In the genomic region with DNA sequence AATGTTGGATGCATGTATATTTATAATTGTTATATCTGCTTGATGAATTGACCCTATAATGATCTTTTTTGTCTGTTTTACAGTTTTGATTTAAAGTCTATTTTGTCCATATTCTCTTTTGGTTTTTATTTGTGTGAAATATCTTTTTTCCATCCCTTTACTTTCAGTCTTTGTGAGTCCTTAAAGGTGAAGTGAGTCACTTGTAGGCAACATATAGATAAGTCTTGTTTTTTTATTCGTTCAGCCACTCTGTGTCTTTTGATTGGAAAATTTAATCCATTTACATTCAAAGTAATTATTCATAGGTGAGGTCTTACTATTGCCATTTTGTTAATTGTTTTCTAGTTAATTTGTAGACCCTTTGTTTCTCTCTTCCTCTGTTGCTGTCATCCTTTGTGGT, we compare ENCODE assay signal across 20 cellular contexts.
DNase-seq lines count a peak whose midpoint lies in the region; ATAC-seq, FAIRE-seq and TF ChIP-seq lines count a peak whose summit lies in the region.
"Had no signal": no experiment of that assay in that cellular context is flagged by ENCODE, and none has a peak within 500 bp of the region (broad histone marks: within the 10 kb centered on the region; RNA-seq: fewer than 3 reads in every experiment).

No MANE protein-coding gene starts in this region.

- no peaks in the 10 kb centered on the region for H3K27me3 Mint-ChIP-seq in activated naive CD4-positive, alpha-beta T cell treated with anti-CD3 and anti-CD28 coated beads, Interleukin-2, amount 50 U/mL, for 24 hours
- H3K27me3 Mint-ChIP-seq in activated naive CD4-positive, alpha-beta T cell treated with anti-CD3 and anti-CD28 coated beads, Interleukin-2, amount 10 ng/mL, durations not matched to agents 7 days and 5 days, result no peaks in the 10 kb centered on the region
- no peaks in the 10 kb centered on the region for H3K27me3 Mint-ChIP-seq in WTC11 (ENCODE audit: low read depth)
- H3K27me3 Mint-ChIP-seq in activated naive CD8-positive, alpha-beta T cell treated with anti-CD3 and anti-CD28 coated beads for 36 hours, result no peaks in the 10 kb centered on the region
- no peaks in the 10 kb centered on the region for H3K27me3 Mint-ChIP-seq in stimulated activated naive CD8-positive, alpha-beta T cell treated with anti-CD3 and anti-CD28 coated beads, Interleukin-15, Interleukin-2, amounts not matched to agents 100 ng/mL and 50 ng/mL, for 24 hours
- H3K27me3 Mint-ChIP-seq: B cell, IgD-negative memory B cell had no signal

- ATAC-seq in WTC11, result no peak
- ATAC-seq: CD8-positive, alpha-beta T cell; GM12878; HCT116 had no signal

- no peak for DNase-seq in activated naive CD4-positive, alpha-beta T cell treated with anti-CD3 and anti-CD28 coated beads, Interleukin-2, amount 10 ng/mL, durations not matched to agents 7 days and 5 days
- DNase-seq in WTC11 (ENCODE audit: low spot score), result no peak
- DNase-seq in activated naive CD8-positive, alpha-beta T cell treated with anti-CD3 and anti-CD28 coated beads for 36 hours, result no peak
- no peak for DNase-seq in RCC 7860 (ENCODE audit: low spot score)
- no peak for DNase-seq in NCI-H345 treated with DMSO at 0.1 percent for 48 hours (lab: John Stamatoyannopoulos, UW; ENCODE audit: unreplicated experiment)
- DNase-seq: Calu3; CD8-positive, alpha-beta T cell; DMS 273 treated with DMSO at 0.1 percent for 48 hours; DMS53; DND-41; EL; GM23248; HFFc6 had no signal

- no peak for FAIRE-seq in RCC 7860 (lab: Jason Lieb, UNC)
- FAIRE-seq: GM12878, HTR-8/SVneo had no signal

- peaks cover 56% of the 10 kb centered on the region for H3K36me3 Mint-ChIP-seq in activated naive CD4-positive, alpha-beta T cell treated with anti-CD3 and anti-CD28 coated beads, Interleukin-2, amount 50 U/mL, for 24 hours
- H3K36me3 Mint-ChIP-seq in activated naive CD4-positive, alpha-beta T cell treated with anti-CD3 and anti-CD28 coated beads, Interleukin-2, amount 10 ng/mL, durations not matched to agents 7 days and 5 days, result peaks cover 47% of the 10 kb centered on the region
- H3K36me3 Mint-ChIP-seq in WTC11, result peaks cover 50% of the 10 kb centered on the region
- H3K36me3 Mint-ChIP-seq in activated naive CD8-positive, alpha-beta T cell treated with anti-CD3 and anti-CD28 coated beads for 36 hours, result peaks cover 82% of the 10 kb centered on the region
- peaks cover 97% of the 10 kb centered on the region for H3K36me3 Mint-ChIP-seq in stimulated activated naive CD8-positive, alpha-beta T cell treated with anti-CD3 and anti-CD28 coated beads, Interleukin-15, Interleukin-2, amounts not matched to agents 100 ng/mL and 50 ng/mL, for 24 hours (ENCODE audit: low read depth)

- H3K9me3 Mint-ChIP-seq in activated naive CD4-positive, alpha-beta T cell treated with anti-CD3 and anti-CD28 coated beads, Interleukin-2, amount 50 U/mL, for 24 hours, result peaks cover 16% of the 10 kb centered on the region
- peaks cover 12% of the 10 kb centered on the region for H3K9me3 Mint-ChIP-seq in activated naive CD4-positive, alpha-beta T cell treated with anti-CD3 and anti-CD28 coated beads, Interleukin-2, amount 10 ng/mL, durations not matched to agents 7 days and 5 days
- H3K9me3 Mint-ChIP-seq in WTC11, result peaks cover 18% of the 10 kb centered on the region
- peaks cover 21% of the 10 kb centered on the region for H3K9me3 Mint-ChIP-seq in activated naive CD8-positive, alpha-beta T cell treated with anti-CD3 and anti-CD28 coated beads for 36 hours
- peaks cover 20% of the 10 kb centered on the region for H3K9me3 Mint-ChIP-seq in stimulated activated naive CD8-positive, alpha-beta T cell treated with anti-CD3 and anti-CD28 coated beads, Interleukin-15, Interleukin-2, amounts not matched to agents 100 ng/mL and 50 ng/mL, for 24 hours

- peak overlapping the region; percentile 12 for H3K27ac Mint-ChIP-seq in activated naive CD4-positive, alpha-beta T cell treated with anti-CD3 and anti-CD28 coated beads, Interleukin-2, amount 50 U/mL, for 24 hours
- no peak overlapping the region for H3K27ac Mint-ChIP-seq in activated naive CD4-positive, alpha-beta T cell treated with anti-CD3 and anti-CD28 coated beads, Interleukin-2, amount 10 ng/mL, durations not matched to agents 7 days and 5 days
- H3K27ac Mint-ChIP-seq in WTC11, result 0 out of 2 replicates have a peak overlapping the region, but pooled peaks have one; percentile 5
- H3K27ac Mint-ChIP-seq in activated naive CD8-positive, alpha-beta T cell treated with anti-CD3 and anti-CD28 coated beads for 36 hours, result peak overlapping the region; percentile 17
- peak overlapping the region; percentile 12 for H3K27ac Mint-ChIP-seq in stimulated activated naive CD8-positive, alpha-beta T cell treated with anti-CD3 and anti-CD28 coated beads, Interleukin-15, Interleukin-2, amounts not matched to agents 100 ng/mL and 50 ng/mL, for 24 hours
- H3K27ac Mint-ChIP-seq: B cell; CD8-positive, alpha-beta T cell; IgD-negative memory B cell had no signal

- H3K4me1 Mint-ChIP-seq in activated naive CD4-positive, alpha-beta T cell treated with anti-CD3 and anti-CD28 coated beads, Interleukin-2, amount 50 U/mL, for 24 hours, result peaks cover 14% of the 10 kb centered on the region
- H3K4me1 Mint-ChIP-seq in activated naive CD4-positive, alpha-beta T cell treated with anti-CD3 and anti-CD28 coated beads, Interleukin-2, amount 10 ng/mL, durations not matched to agents 7 days and 5 days, result no peaks in the 10 kb centered on the region
- H3K4me1 Mint-ChIP-seq in WTC11, result peaks cover 8% of the 10 kb centered on the region
- H3K4me1 Mint-ChIP-seq in activated naive CD8-positive, alpha-beta T cell treated with anti-CD3 and anti-CD28 coated beads for 36 hours, result peaks cover 13% of the 10 kb centered on the region
- H3K4me1 Mint-ChIP-seq in stimulated activated naive CD8-positive, alpha-beta T cell treated with anti-CD3 and anti-CD28 coated beads, Interleukin-15, Interleukin-2, amounts not matched to agents 100 ng/mL and 50 ng/mL, for 24 hours (ENCODE audit: low read depth), result peaks cover 22% of the 10 kb centered on the region
- H3K4me1 Mint-ChIP-seq: B cell had no signal

- CTCF ChIA-PET in activated naive CD4-positive, alpha-beta T cell treated with anti-CD3 and anti-CD28 coated beads, Interleukin-2, amount 10 ng/mL, durations not matched to agents 7 days and 5 days (lab: Charles Lee), result no interaction called here
- CTCF ChIA-PET in WTC11 (lab: Charles Lee), result no interaction called here

- POLR2A ChIA-PET in WTC11 (lab: Charles Lee), result no interaction called here

- H3K4me3 Mint-ChIP-seq in activated naive CD4-positive, alpha-beta T cell treated with anti-CD3 and anti-CD28 coated beads, Interleukin-2, amount 50 U/mL, for 24 hours, result no peak overlapping the region
- no peak overlapping the region for H3K4me3 Mint-ChIP-seq in activated naive CD4-positive, alpha-beta T cell treated with anti-CD3 and anti-CD28 coated beads, Interleukin-2, amount 10 ng/mL, durations not matched to agents 7 days and 5 days
- H3K4me3 Mint-ChIP-seq in WTC11, result no peak overlapping the region
- H3K4me3 Mint-ChIP-seq in activated naive CD8-positive, alpha-beta T cell treated with anti-CD3 and anti-CD28 coated beads for 36 hours, result no peak overlapping the region
- H3K4me3 Mint-ChIP-seq in stimulated activated naive CD8-positive, alpha-beta T cell treated with anti-CD3 and anti-CD28 coated beads, Interleukin-15, Interleukin-2, amounts not matched to agents 100 ng/mL and 50 ng/mL, for 24 hours, result no peak overlapping the region
- H3K4me3 Mint-ChIP-seq: B cell; CD8-positive, alpha-beta T cell; HFFc6; IgD-negative memory B cell had no signal

- no peak for TF ChIP-seq CTCF in WTC11 (IDR thresholded peaks at IDR 0.05)

TF ChIP-seq in WTC11, 78 proteins besides CTCF, POLR2A, EP300 and RAD21 (continues in another document):
- no peak for TF ChIP-seq SMAD3 (CRISPR knock-in tag; IDR thresholded peaks at IDR 0.05; ENCODE audit: borderline replicate concordance)
- no peak for TF ChIP-seq ZNF219 (CRISPR knock-in tag; IDR thresholded peaks at IDR 0.05; ENCODE audit: borderline replicate concordance)
- no peak for TF ChIP-seq ZNF416 (CRISPR knock-in tag; IDR thresholded peaks at IDR 0.05)
- no peak for TF ChIP-seq KAT7 (CRISPR knock-in tag; IDR thresholded peaks at IDR 0.05; ENCODE audit: borderline replicate concordance)
- TF ChIP-seq HMGA2 (CRISPR knock-in tag; IDR thresholded peaks at IDR 0.05), result no peak
- TF ChIP-seq CBFB (CRISPR knock-in tag; IDR thresholded peaks at IDR 0.05; ENCODE audit: low read depth), result no peak
- TF ChIP-seq NR1H2 (CRISPR knock-in tag; IDR thresholded peaks at IDR 0.05), result no peak
- TF ChIP-seq FOXP1 (CRISPR knock-in tag; IDR thresholded peaks at IDR 0.05; ENCODE audit: borderline replicate concordance), result no peak
- TF ChIP-seq ZNF317 (CRISPR knock-in tag; IDR thresholded peaks at IDR 0.05; ENCODE audit: borderline replicate concordance, low read depth), result no peak
- no peak for TF ChIP-seq JAZF1 (CRISPR knock-in tag; IDR thresholded peaks at IDR 0.05)
- TF ChIP-seq, protein P1, sequence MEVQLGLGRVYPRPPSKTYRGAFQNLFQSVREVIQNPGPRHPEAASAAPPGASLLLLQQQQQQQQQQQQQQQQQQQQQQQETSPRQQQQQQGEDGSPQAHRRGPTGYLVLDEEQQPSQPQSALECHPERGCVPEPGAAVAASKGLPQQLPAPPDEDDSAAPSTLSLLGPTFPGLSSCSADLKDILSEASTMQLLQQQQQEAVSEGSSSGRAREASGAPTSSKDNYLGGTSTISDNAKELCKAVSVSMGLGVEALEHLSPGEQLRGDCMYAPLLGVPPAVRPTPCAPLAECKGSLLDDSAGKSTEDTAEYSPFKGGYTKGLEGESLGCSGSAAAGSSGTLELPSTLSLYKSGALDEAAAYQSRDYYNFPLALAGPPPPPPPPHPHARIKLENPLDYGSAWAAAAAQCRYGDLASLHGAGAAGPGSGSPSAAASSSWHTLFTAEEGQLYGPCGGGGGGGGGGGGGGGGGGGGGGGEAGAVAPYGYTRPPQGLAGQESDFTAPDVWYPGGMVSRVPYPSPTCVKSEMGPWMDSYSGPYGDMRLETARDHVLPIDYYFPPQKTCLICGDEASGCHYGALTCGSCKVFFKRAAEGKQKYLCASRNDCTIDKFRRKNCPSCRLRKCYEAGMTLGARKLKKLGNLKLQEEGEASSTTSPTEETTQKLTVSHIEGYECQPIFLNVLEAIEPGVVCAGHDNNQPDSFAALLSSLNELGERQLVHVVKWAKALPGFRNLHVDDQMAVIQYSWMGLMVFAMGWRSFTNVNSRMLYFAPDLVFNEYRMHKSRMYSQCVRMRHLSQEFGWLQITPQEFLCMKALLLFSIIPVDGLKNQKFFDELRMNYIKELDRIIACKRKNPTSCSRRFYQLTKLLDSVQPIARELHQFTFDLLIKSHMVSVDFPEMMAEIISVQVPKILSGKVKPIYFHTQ (CRISPR knock-in tag; IDR thresholded peaks at IDR 0.05), result no peak
- no peak for TF ChIP-seq MXD4 (CRISPR knock-in tag; IDR thresholded peaks at IDR 0.05; ENCODE audit: borderline replicate concordance)
